In genomic region chr3:148005456-148005855, GRCh38 we compare ENCODE assay signal across 21 cellular contexts.
DNase-seq lines count a peak whose midpoint lies in the region.
"Had no signal": no experiment of that assay in that cellular context is flagged by ENCODE, and none has a peak within 500 bp of the region (broad histone marks: within the 10 kb centered on the region; RNA-seq: fewer than 3 reads in every experiment).

No MANE protein-coding gene starts in this region.

- no peak overlapping the region for H3K4me2 ChIP-seq in GM23248 (ENCODE audit: unreplicated experiment)
- H3K4me2 ChIP-seq: A549 had no signal

- no peak overlapping the region for H3K27ac ChIP-seq in GM23248
- H3K27ac ChIP-seq: A549 had no signal

- no peaks in the 10 kb centered on the region for H3K79me2 ChIP-seq in GM23248 (ENCODE audit: insufficient read depth)

- no peak overlapping the region for H2AFZ ChIP-seq in GM23248

- H3F3A ChIP-seq in GM23248 (ENCODE audit: insufficient read depth), result no peaks in the 10 kb centered on the region

- no peak overlapping the region for H3K9ac ChIP-seq in GM23248

- no peaks in the 10 kb centered on the region for H4K20me1 ChIP-seq in GM23248 (ENCODE audit: insufficient read depth)

- H3K36me3 ChIP-seq in GM23248 (ENCODE audit: low read depth), result no peaks in the 10 kb centered on the region

- no peaks in the 10 kb centered on the region for H3K27me3 ChIP-seq in GM23248 (replicated peaks; ENCODE audit: insufficient read depth)

- peak; percentile 40 for DNase-seq in NCI-H345 treated with DMSO at 0.1 percent for 48 hours (lab: John Stamatoyannopoulos, UW; ENCODE audit: unreplicated experiment)
- no peak for DNase-seq in NCI-H345 (lab: John Stamatoyannopoulos, UW)
- DNase-seq in NCI-H774 (lab: John Stamatoyannopoulos, UW), result peak; percentile 5
- DNase-seq in medulla oblongata (ENCODE audit: extremely low spot score), result peak; percentile 23
- DNase-seq in pons (ENCODE audit: low spot score), result peak; percentile 53
- no peak for DNase-seq in Ammon's horn (ENCODE audit: low spot score)
- no peak for DNase-seq in GM23248
- DNase-seq in SW480 (ENCODE audit: low spot score), result no peak
- DNase-seq: 8988T; ACHN; AML-193; C1 segment of cervical spinal cord; Calu3; CD4-positive, alpha-beta memory T cell; COR-L47; DMS53; DMS79 treated with DMSO at 0.1 percent for 48 hours; GF-D8; H7; HCEC 1CT had no signal

- in situ Hi-C loops in GM23248 (cut with MboI), result no loop called here

- H3K4me1 ChIP-seq in GM23248 (ENCODE audit: insufficient read depth), result 0 out of 2 replicates have a peak, but pooled peaks cover 3% of the 10 kb centered on the region
- H3K4me1 ChIP-seq: A549 had no signal

- no peaks in the 10 kb centered on the region for H3K9me3 ChIP-seq in GM23248 (ENCODE audit: low read depth)
- H3K9me3 ChIP-seq: A549 had no signal

- 66 to 72% methylated on average over 2 of the region's 2 CpGs for WGBS in GM23248 (ENCODE audit: low coverage in 1 of 2, low lambda C conversion rate in 2 of 2, missing lambda C conversion rate in 2 of 2), 2 experiments

- H3K9me2 ChIP-seq in GM23248 (ENCODE audit: insufficient read depth), result no peaks in the 10 kb centered on the region

- H3K4me3 ChIP-seq in GM23248, result no peak overlapping the region
- H3K4me3 ChIP-seq: A549 had no signal

Comparison
In these comparisons a context has a peak if more than half of its experiments do, and no peak if none do; other contexts are left out.
1. DNase-seq: peak in NCI-H345 treated with DMSO at 0.1 percent for 48 hours (single experiment), NCI-H774 (single experiment), medulla oblongata (single experiment) and pons (single experiment); none in NCI-H345 (single experiment), Ammon's horn (single experiment), GM23248 (single experiment) and SW480 (single experiment).